ENCODE assay signal across 10 cellular contexts in genomic region chr4:158211288-158211687, GRCh38. TPM values are rescaled to one million over a fixed set of nuclear protein-coding genes. Genes with fewer than 3 reads are reported as not detected.
DNase-seq lines count a peak whose midpoint lies in the region; ATAC-seq and TF ChIP-seq lines count a peak whose summit lies in the region.
"Had no signal": no experiment of that assay in that cellular context is flagged by ENCODE, and none has a peak within 500 bp of the region (broad histone marks: within the 10 kb centered on the region; RNA-seq: fewer than 3 reads in every experiment).

No MANE protein-coding gene starts in this region.

- H3K36me3 ChIP-seq in A673 (ENCODE audit: insufficient read depth, low read length, poor library complexity, severe bottlenecking), result no peaks in the 10 kb centered on the region
- no peaks in the 10 kb centered on the region for H3K36me3 ChIP-seq in HUES64 (ENCODE audit: insufficient read depth, low read length)
- H3K36me3 ChIP-seq in muscle layer of colon (ENCODE audit: insufficient read depth, low read length), result no peaks in the 10 kb centered on the region

- H3K27me3 ChIP-seq in A673 (replicated peaks; ENCODE audit: insufficient read depth, low read depth, low read length, poor library complexity) (no peaks in the 10 kb centered on the region), HUES64 (ENCODE audit: insufficient read depth, low read length) (no peaks in the 10 kb centered on the region), muscle layer of colon (ENCODE audit: control insufficient read depth in 1 of 2, insufficient read depth in 2 of 2, low read length in 2 of 2) (no peaks in the 10 kb centered on the region)

- intact Hi-C loops in A673 (cut with micrococcal nuclease; ENCODE audit: unreplicated experiment), result no loop called here

- POLR2A ChIA-PET in A673 (lab: Charles Lee; ENCODE audit: low non-redundant PET), result no interaction called here

- H3K27ac ChIP-seq in A673 (ENCODE audit: low read depth, low read length, poor library complexity, severe bottlenecking), result no peak overlapping the region
- H3K27ac ChIP-seq in HUES64 (ENCODE audit: low read depth, low read length), result no peak overlapping the region
- H3K27ac ChIP-seq in cingulate gyrus (ENCODE audit: low read depth, low read length), result peak overlapping the region; percentile 98
- peak overlapping the region; percentile 46 for H3K27ac ChIP-seq in muscle layer of colon (ENCODE audit: low read depth, low read length)

- CTCF ChIA-PET in A673 (lab: Charles Lee), result no interaction called here

- no peaks in the 10 kb centered on the region for H3K9me3 ChIP-seq in A673 (ENCODE audit: low read depth, low read length, poor library complexity, severe bottlenecking)
- no peaks in the 10 kb centered on the region for H3K9me3 ChIP-seq in HUES64 (ENCODE audit: insufficient read depth, low read depth, low read length)
- H3K9me3 ChIP-seq in muscle layer of colon (ENCODE audit: low read length), result no peaks in the 10 kb centered on the region

- no peak for TF ChIP-seq CTCF in A673 (conservative IDR thresholded peaks at IDR 0.05; ENCODE audit: low read depth, low read length)

- DNase-seq in A673 (ENCODE audit: low spot score) (no peak), NCI-H187 (lab: John Stamatoyannopoulos, UW) (no peak), RPMI8226 (no peak)
- DNase-seq: activated effector memory CD4-positive, alpha-beta T cell treated with anti-CD3 and anti-CD28 coated beads, Interleukin-2, amount 50 U/mL, for 16 hours; GF-D8 had no signal

- H3K4me1 ChIP-seq in A673 (ENCODE audit: insufficient read depth, low read length, poor library complexity, severe bottlenecking) (peaks cover 16% of the 10 kb centered on the region), HUES64 (ENCODE audit: insufficient read depth, low read length) (peaks cover 7% of the 10 kb centered on the region; the same call in 1 of the 2 replicates), muscle layer of colon (ENCODE audit: insufficient read depth, low read length) (peaks cover 7% of the 10 kb centered on the region)

- ATAC-seq in GM21423 (IDR thresholded peaks at IDR 0.05; ENCODE audit: unreplicated experiment), result no peak
- no peak for ATAC-seq in GM18517 (IDR thresholded peaks at IDR 0.05; ENCODE audit: unreplicated experiment)

- H3K9ac ChIP-seq in HUES64 (ENCODE audit: low read depth, low read length) (no peak overlapping the region), muscle layer of colon (ENCODE audit: low read length) (no peak overlapping the region)

- peak overlapping the region; percentile 47 for H3K4me3 ChIP-seq in A673 (ENCODE audit: low read depth, low read length, poor library complexity, severe bottlenecking)
- H3K4me3 ChIP-seq in HUES64 (ENCODE audit: low read length), result peak overlapping the region; percentile 60; the same call in 1 of the 2 replicates
- H3K4me3 ChIP-seq in muscle layer of colon (ENCODE audit: low read depth in 1 of 2, low read length in 2 of 2), result no peak overlapping the region

- BruUV-seq in A673 (replicated peaks; lab: Mats Ljungman, UMichigan), result no TSS peak

RNA-seq across cellular contexts. Expression of gene TMEM144, which starts 1.0 kb away (rescaled TPM):
- 2.2 and 4.0 TPM in 2 replicates for total RNA-seq in A673 (2021)
- 2.6 TPM for polyA plus RNA-seq in HUES64 (2013, experiment 1 of 2)
- 3.1 TPM for polyA plus RNA-seq in HUES64 (2013, experiment 2 of 2)

RNA-seq across cellular contexts. Expression of gene GASK1B, which starts 38.5 kb away (rescaled TPM):
- total RNA-seq in A673 (2021), result 3.1 and 3.8 TPM in 2 replicates
- 0.95 TPM for polyA plus RNA-seq in HUES64 (2013, experiment 1 of 2)
- 1.4 TPM for polyA plus RNA-seq in HUES64 (2013, experiment 2 of 2)

Comparison
In these comparisons a context has a peak if more than half of its experiments do, and no peak if none do; other contexts are left out.
1. H3K27ac ChIP-seq: peak in cingulate gyrus (single experiment) and muscle layer of colon (single experiment); none in A673 (single experiment) and HUES64 (single experiment).
2. H3K4me3 ChIP-seq: peak in A673 (single experiment) and HUES64 (single experiment); none in muscle layer of colon (0 of 2).